In genomic region chr6:15595461-15596173, GRCh38 we compare ENCODE assay signal across 13 cellular contexts.
DNase-seq lines count a peak whose midpoint lies in the region; ATAC-seq and TF ChIP-seq lines count a peak whose summit lies in the region.
"Had no signal": no experiment of that assay in that cellular context is flagged by ENCODE, and none has a peak within 500 bp of the region (broad histone marks: within the 10 kb centered on the region; RNA-seq: fewer than 3 reads in every experiment).

No MANE protein-coding gene starts in this region.

- TF ChIP-seq CTCF in fibroblast of the aortic adventitia (IDR thresholded peaks at IDR 0.05; ENCODE audit: insufficient read depth, low read length) = no peak

- peak overlapping the region; percentile 87 for H3K27ac ChIP-seq in SK-N-MC
- H3K27ac ChIP-seq: prostate gland had no signal

- H3K9ac ChIP-seq in SK-N-MC (ENCODE audit: insufficient read length) = no peak overlapping the region

- no peaks in the 10 kb centered on the region for H3K9me3 ChIP-seq in SK-N-MC (ENCODE audit: low read depth, low read length)
- H3K9me3 ChIP-seq: prostate gland had no signal

- no peak for ATAC-seq in GM21723 (IDR thresholded peaks at IDR 0.05; ENCODE audit: unreplicated experiment)
- ATAC-seq: activated T-cell treated with anti-CD3 and anti-CD28 coated beads, Interleukin-2, amount 50 U/mL, for 72 hours; HCT116 had no signal

- H3K36me3 ChIP-seq in SK-N-MC (ENCODE audit: insufficient read depth, low read length) = 0 out of 2 replicates have a peak, but pooled peaks cover 2% of the 10 kb centered on the region
- H3K36me3 ChIP-seq: prostate gland had no signal

- H3K4me3 ChIP-seq in SK-N-MC (peak overlapping the region; percentile 65), fibroblast of the aortic adventitia (ENCODE audit: low read depth, low read length) (no peak overlapping the region)
- H3K4me3 ChIP-seq: prostate gland had no signal

- DNase-seq in HCEC 1CT (peak; percentile 75), SK-N-MC (ENCODE audit: low read depth, low spot score) (peak; percentile 39), fibroblast of the aortic adventitia (ENCODE audit: low read depth) (peak; percentile 12), renal cortical epithelial cell (ENCODE audit: low read depth) (peak; percentile 54), OCI-M2 (lab: John Stamatoyannopoulos, UW; ENCODE audit: unreplicated experiment) (no peak), kidney tubule cell (ENCODE audit: low spot score) (no peak), SHP77 treated with DMSO at 0.1 percent for 48 hours (lab: John Stamatoyannopoulos, UW) (no peak)
- DNase-seq: activated T-cell treated with anti-CD3 and anti-CD28 coated beads, Interleukin-2, amount 50 U/mL, for 72 hours; C1 segment of cervical spinal cord; NCI-H187 had no signal

Comparison
In these comparisons a context has a peak if more than half of its experiments do, and no peak if none do; other contexts are left out.
1. DNase-seq: peak in HCEC 1CT (single experiment), SK-N-MC (single experiment), fibroblast of the aortic adventitia (single experiment) and renal cortical epithelial cell (single experiment); none in OCI-M2 (single experiment), kidney tubule cell (single experiment) and SHP77 treated with DMSO at 0.1 percent for 48 hours (single experiment).